In the genomic region with DNA sequence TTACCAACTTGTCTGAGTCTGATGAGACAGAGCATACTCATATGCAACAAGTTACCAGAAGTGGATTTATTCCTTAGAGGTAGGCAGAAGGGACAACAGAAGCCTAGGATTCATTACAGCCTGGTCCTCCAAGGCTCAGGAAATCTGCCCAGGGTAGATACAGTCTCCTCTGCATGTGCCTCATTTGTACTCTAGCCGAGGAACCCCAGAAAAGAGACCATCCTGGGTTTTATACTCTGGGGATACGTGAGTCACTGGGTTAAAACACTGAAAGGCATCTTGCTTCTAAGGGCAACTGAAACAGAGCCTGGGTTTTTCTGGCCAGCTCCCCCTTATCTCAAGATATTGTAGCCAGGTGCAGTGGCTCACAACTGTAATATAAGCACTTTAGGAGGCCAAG, we compare ENCODE assay signal across 22 cellular contexts.
"Had no signal": no experiment of that assay in that cellular context is flagged by ENCODE, and none has a peak within 500 bp of the region (broad histone marks: within the 10 kb centered on the region; RNA-seq: fewer than 3 reads in every experiment).

No MANE protein-coding gene starts in this region.

- H3K27ac ChIP-seq: SJSA1 had no signal

- H3K9ac ChIP-seq: SK-N-SH had no signal

- H3K36me3 ChIP-seq: MG63, SJSA1 had no signal

- H3K9me3 ChIP-seq: MG63, SJSA1, SK-N-SH had no signal

- H3K4me1 ChIP-seq: SJSA1 had no signal

- FAIRE-seq: RCC 7860 had no signal

- H3K4me3 ChIP-seq: MG63, SJSA1 had no signal

- H3K27me3 ChIP-seq: MG63, SJSA1 had no signal

- H3K4me2 ChIP-seq: SK-N-SH had no signal

- DNase-seq: Karpas-422, KG1, MG63, NCI-H1092, NCI-H1105 treated with DMSO at 0.1 percent for 48 hours, NCI-H1417 treated with DMSO at 0.1 percent for 48 hours, NCI-H146, NCI-H1694 treated with DMSO at 0.1 percent for 48 hours, NCI-H1930, NCI-H2081, NCI-H2107, NCI-H2227 treated with DMSO at 0.1 percent for 48 hours, NCI-H446, NCI-H510A, NCI-H524 treated with DMSO at 0.1 percent for 48 hours, NCI-H774, Right ventricle myocardium superior, RPMI8226, SIG-M5, SK-N-SH had no signal
